ENCODE assay signal across 8 cellular contexts in genomic region chr6:73653571-73654424, GRCh38.
DNase-seq lines count a peak whose midpoint lies in the region; ATAC-seq and TF ChIP-seq lines count a peak whose summit lies in the region.

A gene with protein sequence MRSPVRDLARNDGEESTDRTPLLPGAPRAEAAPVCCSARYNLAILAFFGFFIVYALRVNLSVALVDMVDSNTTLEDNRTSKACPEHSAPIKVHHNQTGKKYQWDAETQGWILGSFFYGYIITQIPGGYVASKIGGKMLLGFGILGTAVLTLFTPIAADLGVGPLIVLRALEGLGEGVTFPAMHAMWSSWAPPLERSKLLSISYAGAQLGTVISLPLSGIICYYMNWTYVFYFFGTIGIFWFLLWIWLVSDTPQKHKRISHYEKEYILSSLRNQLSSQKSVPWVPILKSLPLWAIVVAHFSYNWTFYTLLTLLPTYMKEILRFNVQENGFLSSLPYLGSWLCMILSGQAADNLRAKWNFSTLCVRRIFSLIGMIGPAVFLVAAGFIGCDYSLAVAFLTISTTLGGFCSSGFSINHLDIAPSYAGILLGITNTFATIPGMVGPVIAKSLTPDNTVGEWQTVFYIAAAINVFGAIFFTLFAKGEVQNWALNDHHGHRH (minus strand): TSS chr6:73653992. CDS start chr6:73653886, 106 bp downstream.

- DNase-seq in DMS153 treated with DMSO at 0.1 percent for 48 hours (lab: John Stamatoyannopoulos, UW; ENCODE audit: unreplicated experiment) = peak; percentile 96
- peak; percentile 85 for DNase-seq in OCI-M2 (lab: John Stamatoyannopoulos, UW; ENCODE audit: unreplicated experiment)
- DNase-seq in activated T-cell treated with anti-CD3 and anti-CD28 coated beads, Interleukin-2, amount 50 U/mL, for 24 hours = peak; percentile 95
- DNase-seq in erythroblast (lab: John Stamatoyannopoulos, UW) = peak; percentile 92 to 94
- DNase-seq in stimulated activated CD8-positive, alpha-beta memory T cell treated with anti-CD3 and anti-CD28 coated beads, Interleukin-4, amount 100 ng/mL, for 4 hours (ENCODE audit: low read depth in 2 of 2, low spot score in 1 of 2) = peak; percentile 70 to 78

- peak within 1 kb of the TSS; percentile 98 for H3K4me3 Mint-ChIP-seq in activated T-cell treated with anti-CD3 and anti-CD28 coated beads, Interleukin-2, amount 50 U/mL, for 24 hours

- H3K9me3 Mint-ChIP-seq in activated T-cell treated with anti-CD3 and anti-CD28 coated beads, Interleukin-2, amount 50 U/mL, for 24 hours = no peaks in the 10 kb centered on the region

- H3K9me3 ChIP-seq in mucosa of rectum (ENCODE audit: control insufficient read depth in 2 of 2, low read length in 2 of 2) = no peaks in the 10 kb centered on the region

- peak within 1 kb of the TSS; percentile 97 for H3K27ac ChIP-seq in mucosa of rectum (ENCODE audit: low read depth in 2 of 2, low read length in 2 of 2)

- TF ChIP-seq EP300 in Ishikawa (IDR thresholded peaks at IDR 0.05; ENCODE audit: borderline replicate concordance) = no peak

- H3K9ac ChIP-seq in mucosa of rectum (ENCODE audit: low read depth in 1 of 2, low read length in 2 of 2) = peak within 1 kb of the TSS; percentile 87 to 98

- no peaks in the 10 kb centered on the region for H3K27me3 ChIP-seq in mucosa of rectum (ENCODE audit: control insufficient read depth in 2 of 2, insufficient read depth in 2 of 2, low read length in 2 of 2)

- peaks cover 20% of the 10 kb centered on the region for H3K36me3 Mint-ChIP-seq in activated T-cell treated with anti-CD3 and anti-CD28 coated beads, Interleukin-2, amount 50 U/mL, for 24 hours (ENCODE audit: low read depth)

- H3K27me3 Mint-ChIP-seq in activated T-cell treated with anti-CD3 and anti-CD28 coated beads, Interleukin-2, amount 50 U/mL, for 24 hours = no peaks in the 10 kb centered on the region

- no peak for TF ChIP-seq RAD21 in Ishikawa (IDR thresholded peaks at IDR 0.05; ENCODE audit: low read depth)

- peaks cover 0 to 5% of the 10 kb centered on the region in 2 donors for H3K4me1 ChIP-seq in mucosa of rectum (ENCODE audit: control insufficient read depth in 2 of 2, insufficient read depth in 2 of 2, low read length in 2 of 2)

- TF ChIP-seq POLR2A in erythroblast (IDR thresholded peaks at IDR 0.05; ENCODE audit: low read length) = peak; percentile 74

- H3K4me3 ChIP-seq in mucosa of rectum (ENCODE audit: low read length in 2 of 2) = peak within 1 kb of the TSS; percentile 95 to 96

- peak; percentile 85 for ATAC-seq in GM21619 (IDR thresholded peaks at IDR 0.05; ENCODE audit: unreplicated experiment)

- peaks cover 3 to 7% of the 10 kb centered on the region in 2 donors for H3K36me3 ChIP-seq in mucosa of rectum (ENCODE audit: control insufficient read depth in 2 of 2, insufficient read depth in 2 of 2, low read length in 2 of 2)

- peaks cover 39% of the 10 kb centered on the region for H3K4me1 Mint-ChIP-seq in activated T-cell treated with anti-CD3 and anti-CD28 coated beads, Interleukin-2, amount 50 U/mL, for 24 hours (ENCODE audit: low read depth)

- peak within 1 kb of the TSS; percentile 98 for H3K27ac Mint-ChIP-seq in activated T-cell treated with anti-CD3 and anti-CD28 coated beads, Interleukin-2, amount 50 U/mL, for 24 hours

TF ChIP-seq in Ishikawa, 13 proteins besides CTCF, POLR2A, EP300 and RAD21:
- TF ChIP-seq NFIC (IDR thresholded peaks at IDR 0.05) = no peak
- peak; percentile 40; the same call in 1 of the 2 replicates for TF ChIP-seq TAF1 (IDR thresholded peaks at IDR 0.05; ENCODE audit: low read depth)
- TF ChIP-seq CEBPB (IDR thresholded peaks at IDR 0.05) = no peak
- TF ChIP-seq, protein P1, sequence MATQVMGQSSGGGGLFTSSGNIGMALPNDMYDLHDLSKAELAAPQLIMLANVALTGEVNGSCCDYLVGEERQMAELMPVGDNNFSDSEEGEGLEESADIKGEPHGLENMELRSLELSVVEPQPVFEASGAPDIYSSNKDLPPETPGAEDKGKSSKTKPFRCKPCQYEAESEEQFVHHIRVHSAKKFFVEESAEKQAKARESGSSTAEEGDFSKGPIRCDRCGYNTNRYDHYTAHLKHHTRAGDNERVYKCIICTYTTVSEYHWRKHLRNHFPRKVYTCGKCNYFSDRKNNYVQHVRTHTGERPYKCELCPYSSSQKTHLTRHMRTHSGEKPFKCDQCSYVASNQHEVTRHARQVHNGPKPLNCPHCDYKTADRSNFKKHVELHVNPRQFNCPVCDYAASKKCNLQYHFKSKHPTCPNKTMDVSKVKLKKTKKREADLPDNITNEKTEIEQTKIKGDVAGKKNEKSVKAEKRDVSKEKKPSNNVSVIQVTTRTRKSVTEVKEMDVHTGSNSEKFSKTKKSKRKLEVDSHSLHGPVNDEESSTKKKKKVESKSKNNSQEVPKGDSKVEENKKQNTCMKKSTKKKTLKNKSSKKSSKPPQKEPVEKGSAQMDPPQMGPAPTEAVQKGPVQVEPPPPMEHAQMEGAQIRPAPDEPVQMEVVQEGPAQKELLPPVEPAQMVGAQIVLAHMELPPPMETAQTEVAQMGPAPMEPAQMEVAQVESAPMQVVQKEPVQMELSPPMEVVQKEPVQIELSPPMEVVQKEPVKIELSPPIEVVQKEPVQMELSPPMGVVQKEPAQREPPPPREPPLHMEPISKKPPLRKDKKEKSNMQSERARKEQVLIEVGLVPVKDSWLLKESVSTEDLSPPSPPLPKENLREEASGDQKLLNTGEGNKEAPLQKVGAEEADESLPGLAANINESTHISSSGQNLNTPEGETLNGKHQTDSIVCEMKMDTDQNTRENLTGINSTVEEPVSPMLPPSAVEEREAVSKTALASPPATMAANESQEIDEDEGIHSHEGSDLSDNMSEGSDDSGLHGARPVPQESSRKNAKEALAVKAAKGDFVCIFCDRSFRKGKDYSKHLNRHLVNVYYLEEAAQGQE (IDR thresholded peaks at IDR 0.05; ENCODE audit: low read depth) = no peak
- TF ChIP-seq EGR1 (IDR thresholded peaks at IDR 0.05) = peak; percentile 71
- no peak for TF ChIP-seq FOXM1 (IDR thresholded peaks at IDR 0.05; ENCODE audit: borderline replicate concordance, low read depth)
- TF ChIP-seq, protein P2, sequence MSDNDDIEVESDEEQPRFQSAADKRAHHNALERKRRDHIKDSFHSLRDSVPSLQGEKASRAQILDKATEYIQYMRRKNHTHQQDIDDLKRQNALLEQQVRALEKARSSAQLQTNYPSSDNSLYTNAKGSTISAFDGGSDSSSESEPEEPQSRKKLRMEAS (IDR thresholded peaks at IDR 0.05) = peak; percentile 90
- TF ChIP-seq, protein P3, sequence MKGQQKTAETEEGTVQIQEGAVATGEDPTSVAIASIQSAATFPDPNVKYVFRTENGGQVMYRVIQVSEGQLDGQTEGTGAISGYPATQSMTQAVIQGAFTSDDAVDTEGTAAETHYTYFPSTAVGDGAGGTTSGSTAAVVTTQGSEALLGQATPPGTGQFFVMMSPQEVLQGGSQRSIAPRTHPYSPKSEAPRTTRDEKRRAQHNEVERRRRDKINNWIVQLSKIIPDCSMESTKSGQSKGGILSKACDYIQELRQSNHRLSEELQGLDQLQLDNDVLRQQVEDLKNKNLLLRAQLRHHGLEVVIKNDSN (IDR thresholded peaks at IDR 0.05) = no peak
- TF ChIP-seq YY1 (IDR thresholded peaks at IDR 0.05; ENCODE audit: low read depth) = peak; percentile 98
- peak; percentile 35; the same call in 1 of the 2 replicates for TF ChIP-seq TEAD4 (IDR thresholded peaks at IDR 0.05)
- TF ChIP-seq CREB1 (IDR thresholded peaks at IDR 0.05; ENCODE audit: low read depth) = no peak
- TF ChIP-seq TCF12 (IDR thresholded peaks at IDR 0.05; ENCODE audit: low read depth) = peak; percentile 32; the same call in 1 of the 2 replicates
- peak; percentile 87 for TF ChIP-seq ZBTB7A (IDR thresholded peaks at IDR 0.05; ENCODE audit: low read depth)

Comparison
In these comparisons a context has a peak if more than half of its experiments do, and no peak if none do; other contexts are left out.
1. Peak in every context shown above with its lines: DNase-seq, ATAC-seq, H3K4me3 ChIP-seq and H3K27ac ChIP-seq.